7 cellular contexts compared by ENCODE assay signal in the genomic region with DNA sequence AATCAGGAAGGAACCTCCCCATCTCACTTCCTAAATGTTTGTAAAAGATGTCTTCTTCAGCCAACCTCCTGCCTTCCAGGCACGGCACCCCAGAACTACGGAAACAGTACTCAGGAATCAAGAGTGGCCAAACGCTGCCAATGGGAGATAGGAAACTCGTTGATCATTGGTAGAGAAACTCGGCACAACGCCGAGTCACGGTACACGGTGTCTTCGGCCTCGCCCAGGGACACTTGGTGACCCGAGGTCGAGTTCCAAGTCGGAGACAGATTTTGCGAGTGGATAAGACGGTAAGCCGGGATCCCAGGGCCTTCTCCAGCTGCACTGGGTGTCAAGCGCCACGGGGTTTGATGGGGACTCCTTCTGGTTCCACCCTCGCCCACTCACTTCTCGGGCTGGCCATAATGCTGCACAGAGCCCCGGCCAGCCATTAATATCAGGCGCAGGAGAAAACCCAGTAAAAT. TPM values are rescaled to one million over a fixed set of nuclear protein-coding genes. Genes with fewer than 3 reads are reported as not detected.
DNase-seq lines count a peak whose midpoint lies in the region; ATAC-seq, FAIRE-seq and TF ChIP-seq lines count a peak whose summit lies in the region.

No MANE protein-coding gene starts in this region.

- H3K9me3 ChIP-seq in colonic mucosa = no peaks in the 10 kb centered on the region

- no peak for TF ChIP-seq CTCF in colonic mucosa (IDR thresholded peaks at IDR 0.05)

- H3K36me3 ChIP-seq in colonic mucosa = no peaks in the 10 kb centered on the region

- peak; percentile 39 for DNase-seq in GM04503 (ENCODE audit: low read depth)
- peak; percentile 32 for DNase-seq in HTR-8/SVneo (ENCODE audit: insufficient read length, low spot score)
- DNase-seq in SIG-M5 (lab: John Stamatoyannopoulos, UW) = peak; percentile 5
- peak; percentile 78 for DNase-seq in colonic mucosa
- DNase-seq in left kidney (ENCODE audit: low read depth, low spot score) = peak; percentile 74
- no peak for DNase-seq in stimulated activated naive CD8-positive, alpha-beta T cell treated with anti-CD3 and anti-CD28 coated beads, Interleukin-15, Interleukin-2, amounts not matched to agents 100 U/mL and 50 U/mL, for 24 hours

- no peak for FAIRE-seq in HTR-8/SVneo (lab: Jason Lieb, UNC)

- intact Hi-C loops in colonic mucosa (cut with DNase I) = no loop called here

- ATAC-seq in GM21576 (IDR thresholded peaks at IDR 0.05; ENCODE audit: unreplicated experiment) = peak; percentile 22
- peak; percentile 13 for ATAC-seq in stimulated activated naive CD8-positive, alpha-beta T cell treated with anti-CD3 and anti-CD28 coated beads, Interleukin-15, Interleukin-2, amounts not matched to agents 100 U/mL and 50 U/mL, for 24 hours

- peak overlapping the region; percentile 84 for H3K27ac ChIP-seq in colonic mucosa

- peak overlapping the region in 1 of 2 donors; percentile 84 for H3K9ac ChIP-seq in colonic mucosa (ENCODE audit: low read depth in 2 of 2, low read length in 2 of 2)

- no peaks in the 10 kb centered on the region for H3K4me1 ChIP-seq in colonic mucosa

- peak overlapping the region; percentile 95 for H3K4me3 ChIP-seq in colonic mucosa

- no peaks in the 10 kb centered on the region for H3K27me3 ChIP-seq in colonic mucosa

RNA-seq across cellular contexts. Expression of a gene that starts 0.3 kb away (rescaled TPM):
- total RNA-seq in colonic mucosa = 1 to 10 TPM; 1.1 to 1.5 TPM

RNA-seq across cellular contexts. Expression of a gene that starts 0.4 kb away (rescaled TPM):
- total RNA-seq in colonic mucosa = 1 to 10 TPM; 3.8 to 8.4 TPM
